ENCODE assay signal across 9 cellular contexts in genomic region chr5:88727705-88728313, GRCh38.
DNase-seq lines count a peak whose midpoint lies in the region; ATAC-seq and TF ChIP-seq lines count a peak whose summit lies in the region.
"Had no signal": no experiment of that assay in that cellular context is flagged by ENCODE, and none has a peak within 500 bp of the region (broad histone marks: within the 10 kb centered on the region; RNA-seq: fewer than 3 reads in every experiment).

No MANE protein-coding gene starts in this region.

- TF ChIP-seq EP300 in suprapubic skin (IDR thresholded peaks at IDR 0.05), result no peak

- no peaks in the 10 kb centered on the region for H3K27me3 ChIP-seq in suprapubic skin

- H3K4me1 ChIP-seq in suprapubic skin, result no peaks in the 10 kb centered on the region

- H3K9me3 ChIP-seq in suprapubic skin, result no peaks in the 10 kb centered on the region

- WGBS in suprapubic skin, result 34% methylated on average over 3 of the region's 3 CpGs

- H3K27ac ChIP-seq in suprapubic skin, result no peak overlapping the region

- intact Hi-C loops in activated CD4-positive, alpha-beta T cell treated with anti-CD3 and anti-CD28 coated beads, Interleukin-2, amount 10 ng/mL, durations not matched to agents 24 days and 14 days (cut with micrococcal nuclease), result loop anchor here (10.0 kb wide), 1 partner anchor 1807 kb away; no protein-coding TSS in a partner anchor

- no peaks in the 10 kb centered on the region for H3K9me3 Mint-ChIP-seq in activated CD4-positive, alpha-beta T cell treated with anti-CD3 and anti-CD28 coated beads, Interleukin-2, amount 10 ng/mL, durations not matched to agents 24 days and 14 days
- H3K9me3 Mint-ChIP-seq: T-helper 1 cell treated with Interleukin-12 subunit alpha and Interleukin-12 subunit beta and Interleukin-4 antibody, amounts not matched to agents 30 μg/mL and 1 μg/mL, for 36 hours had no signal

- no peak for ATAC-seq in HG03159 (IDR thresholded peaks at IDR 0.05; ENCODE audit: unreplicated experiment)
- no peak for ATAC-seq in GM21381 (IDR thresholded peaks at IDR 0.05; ENCODE audit: unreplicated experiment)

- no peak overlapping the region for H3K4me3 Mint-ChIP-seq in activated CD4-positive, alpha-beta T cell treated with anti-CD3 and anti-CD28 coated beads, Interleukin-2, amount 10 ng/mL, durations not matched to agents 24 days and 14 days
- H3K4me3 Mint-ChIP-seq: T-helper 1 cell treated with Interleukin-12 subunit alpha and Interleukin-12 subunit beta and Interleukin-4 antibody, amounts not matched to agents 30 μg/mL and 1 μg/mL, for 36 hours had no signal

- TF ChIP-seq CTCF in epithelial cell of proximal tubule (conservative IDR thresholded peaks at IDR 0.05; ENCODE audit: low read depth, low read length) (peak; percentile 49), suprapubic skin (IDR thresholded peaks at IDR 0.05) (peak; percentile 11 to 50)

- no peak for TF ChIP-seq POLR2A in suprapubic skin (IDR thresholded peaks at IDR 0.05)

- no peaks in the 10 kb centered on the region for H3K36me3 Mint-ChIP-seq in activated CD4-positive, alpha-beta T cell treated with anti-CD3 and anti-CD28 coated beads, Interleukin-2, amount 10 ng/mL, durations not matched to agents 24 days and 14 days (ENCODE audit: low read depth)

- no peak overlapping the region for H3K27ac Mint-ChIP-seq in activated CD4-positive, alpha-beta T cell treated with anti-CD3 and anti-CD28 coated beads, Interleukin-2, amount 10 ng/mL, durations not matched to agents 24 days and 14 days
- H3K27ac Mint-ChIP-seq: T-helper 1 cell treated with Interleukin-12 subunit alpha and Interleukin-12 subunit beta and Interleukin-4 antibody, amounts not matched to agents 30 μg/mL and 1 μg/mL, for 36 hours had no signal

- H3K27me3 Mint-ChIP-seq in activated CD4-positive, alpha-beta T cell treated with anti-CD3 and anti-CD28 coated beads, Interleukin-2, amount 10 ng/mL, durations not matched to agents 24 days and 14 days, result peaks cover 5% of the 10 kb centered on the region

- DNase-seq in NCI-H82 (lab: John Stamatoyannopoulos, UW) (peak; percentile 37), NCI-H82 treated with DMSO at 0.1 percent for 48 hours (lab: John Stamatoyannopoulos, UW; ENCODE audit: unreplicated experiment) (no peak), NCI-H774 (lab: John Stamatoyannopoulos, UW) (peak; percentile 31), epithelial cell of proximal tubule (ENCODE audit: low read depth) (no peak), suprapubic skin (ENCODE audit: low spot score in 2 of 2) (no peak)
- no peak for DNase-seq in activated CD4-positive, alpha-beta T cell treated with anti-CD3 and anti-CD28 coated beads, Interleukin-2, amount 10 ng/mL, durations not matched to agents 24 days and 14 days

- H3K4me1 Mint-ChIP-seq in activated CD4-positive, alpha-beta T cell treated with anti-CD3 and anti-CD28 coated beads, Interleukin-2, amount 10 ng/mL, durations not matched to agents 24 days and 14 days, result no peaks in the 10 kb centered on the region

- H3K4me3 ChIP-seq in epithelial cell of proximal tubule (ENCODE audit: low read depth, low read length) (no peak overlapping the region), suprapubic skin (no peak overlapping the region)

- H3K36me3 ChIP-seq in suprapubic skin, result peaks cover 5% of the 10 kb centered on the region

Comparison
In these comparisons a context has a peak if more than half of its experiments do, and no peak if none do; other contexts are left out.
1. DNase-seq: peak in NCI-H82 (single experiment) and NCI-H774 (single experiment); none in NCI-H82 treated with DMSO at 0.1 percent for 48 hours (single experiment), epithelial cell of proximal tubule (single experiment), suprapubic skin (0 of 2) and activated CD4-positive, alpha-beta T cell treated with anti-CD3 and anti-CD28 coated beads, Interleukin-2, amount 10 ng/mL, durations not matched to agents 24 days and 14 days (single experiment).